In genomic region chr11:66068154-66068821, GRCh38 we compare ENCODE assay signal across 1 cellular context.
TF ChIP-seq lines count a peak whose summit lies in the region.

No MANE protein-coding gene starts in this region.

TF ChIP-seq in GM23338, 12 proteins besides CTCF, POLR2A, EP300 and RAD21 (continued from another document):
- TF ChIP-seq REST (IDR thresholded peaks at IDR 0.05; ENCODE audit: unreplicated experiment): no peak
- TF ChIP-seq ETS1 (IDR thresholded peaks at IDR 0.05): no peak
- TF ChIP-seq CREB1 (CRISPR knock-in tag; IDR thresholded peaks at IDR 0.05; ENCODE audit: low read depth): no peak
- no peak for TF ChIP-seq EZH2 (IDR thresholded peaks at IDR 0.05; ENCODE audit: low read depth, unreplicated experiment)
- TF ChIP-seq JUNB (IDR thresholded peaks at IDR 0.05; ENCODE audit: unreplicated experiment): no peak
- TF ChIP-seq EZH2phosphoT487 (IDR thresholded peaks at IDR 0.05; ENCODE audit: unreplicated experiment): no peak
- TF ChIP-seq ZNF331 (CRISPR knock-in tag; IDR thresholded peaks at IDR 0.05; ENCODE audit: low read depth): no peak
